29 cellular contexts compared by ENCODE assay signal in the genomic region with DNA sequence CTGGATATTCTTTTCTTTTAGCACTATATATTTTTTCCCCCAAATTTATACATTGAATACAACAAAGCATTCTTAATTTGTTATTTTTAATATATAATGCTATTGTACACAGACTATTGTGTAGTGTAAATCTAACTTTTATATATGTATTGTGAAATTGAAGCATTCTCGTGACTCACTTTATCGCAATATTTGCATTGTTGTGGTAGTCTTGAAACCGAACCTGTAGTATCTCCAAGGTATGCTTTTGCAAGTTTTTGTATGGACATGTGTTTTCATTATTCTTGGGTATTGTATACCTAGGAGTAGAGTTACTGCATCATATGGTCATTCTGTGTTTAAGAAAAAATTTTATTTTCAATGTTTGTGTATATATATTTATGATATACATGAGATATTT.
"Had no signal": no experiment of that assay in that cellular context is flagged by ENCODE, and none has a peak within 500 bp of the region (broad histone marks: within the 10 kb centered on the region; RNA-seq: fewer than 3 reads in every experiment).

No MANE protein-coding gene starts in this region.

- FAIRE-seq: colon, frontal cortex, keratinocyte, urothelium cell line had no signal

- H3K36me3 ChIP-seq: ovary, sigmoid colon, thoracic aorta had no signal

- DNase-seq: cerebellar nuclear complex; dorsolateral prefrontal cortex; effector CD4-positive, alpha-beta T cell; endodermal cell; erythroblast; esophagus squamous epithelium; left ventricle myocardium superior; lower lobe of right lung; mucosa of descending colon; naive B cell; occipital lobe; ovary; posterior cingulate gyrus; psoas muscle; right cardiac atrium; sigmoid colon; spleen; stimulated activated CD4-positive, alpha-beta T cell treated with anti-CD3 and anti-CD28 coated beads, Interleukin-4, amount 100 ng/mL, for 4 hours; stimulated activated naive CD8-positive, alpha-beta T cell treated with anti-CD3 and anti-CD28 coated beads, Interleukin-15, Interleukin-2, amounts not matched to agents 100 U/mL and 50 U/mL, for 24 hours; substantia nigra; upper lobe of left lung had no signal

- H3K27ac ChIP-seq: esophagus squamous epithelium, lower lobe of right lung, ovary, psoas muscle, sigmoid colon, thoracic aorta, upper lobe of left lung had no signal

- H3K4me3 ChIP-seq: dorsolateral prefrontal cortex, esophagus squamous epithelium, lower lobe of right lung, mucosa of descending colon, ovary, psoas muscle, sigmoid colon, spleen, thoracic aorta, tibial nerve, upper lobe of left lung had no signal

- H3K27me3 ChIP-seq: dorsolateral prefrontal cortex, esophagus squamous epithelium, ovary, sigmoid colon, spleen, tibial nerve, upper lobe of left lung had no signal

- H3K9me3 ChIP-seq: esophagus squamous epithelium, lower lobe of right lung, mucosa of descending colon, ovary, psoas muscle, sigmoid colon, spleen, thoracic aorta, tibial nerve, upper lobe of left lung had no signal

- ATAC-seq: left ventricle myocardium superior; lower lobe of right lung; mucosa of descending colon; natural killer cell treated with Interleukin-12 subunit alpha and Interleukin-12 subunit beta and Interleukin-15 and Interleukin-18, amount 100 ng/mL, for 72 hours; psoas muscle; right cardiac atrium; stimulated activated memory B cell treated with anti-CD40 and anti-IgM and Interleukin-4, amounts not matched to agents 10 μg/mL and 1 μg/mL and 100 μg/mL, for 72 hours; stimulated activated naive CD8-positive, alpha-beta T cell treated with anti-CD3 and anti-CD28 coated beads, Interleukin-15, Interleukin-2, amounts not matched to agents 100 U/mL and 50 U/mL, for 24 hours had no signal
